ENCODE assay signal across 1 cellular context in genomic region chr15:99994849-99995248, GRCh38.
TF ChIP-seq lines count a peak whose summit lies in the region.

No MANE protein-coding gene starts in this region.

TF ChIP-seq in WTC11, 78 proteins besides CTCF, POLR2A, EP300 and RAD21:
- no peak for TF ChIP-seq AFF4 (CRISPR knock-in tag; IDR thresholded peaks at IDR 0.05; ENCODE audit: borderline replicate concordance)
- 0 out of 2 replicates have a peak, but pooled peaks have one; percentile 23 for TF ChIP-seq CREM (CRISPR knock-in tag; IDR thresholded peaks at IDR 0.05)
- no peak for TF ChIP-seq ZNF532 (CRISPR knock-in tag; IDR thresholded peaks at IDR 0.05; ENCODE audit: borderline replicate concordance)
- no peak for TF ChIP-seq ZNF317 (CRISPR knock-in tag; IDR thresholded peaks at IDR 0.05; ENCODE audit: borderline replicate concordance, low read depth)
- TF ChIP-seq JAZF1 (CRISPR knock-in tag; IDR thresholded peaks at IDR 0.05): no peak
- TF ChIP-seq ZNF423 (CRISPR knock-in tag; IDR thresholded peaks at IDR 0.05): peak; percentile 12; the same call in 1 of the 2 replicates
